In genomic region chr16:86761117-86761971, GRCh38 we compare ENCODE assay signal across 8 cellular contexts.
DNase-seq lines count a peak whose midpoint lies in the region; ATAC-seq and TF ChIP-seq lines count a peak whose summit lies in the region.

No MANE protein-coding gene starts in this region.

- H3K27ac ChIP-seq in MM.1S (ENCODE audit: low read length), result no peak overlapping the region
- no peak overlapping the region for H3K27ac ChIP-seq in SJCRH30

- H3K9me2 ChIP-seq in MM.1S (replicated peaks; ENCODE audit: insufficient read depth, low read length), result no peaks in the 10 kb centered on the region

- H3K9ac ChIP-seq in MM.1S (ENCODE audit: low read length), result no peak overlapping the region

- TF ChIP-seq CTCF in MM.1S (IDR thresholded peaks at IDR 0.05; ENCODE audit: low read length) (peak; percentile 43), fibroblast of villous mesenchyme (IDR thresholded peaks at IDR 0.05; ENCODE audit: insufficient read depth, low read depth, low read length) (peak; percentile 95), osteocyte (IDR thresholded peaks at IDR 0.05) (peak; percentile 77)

- no peaks in the 10 kb centered on the region for H3K79me2 ChIP-seq in MM.1S (ENCODE audit: low read length)

- H3K4me3 Mint-ChIP-seq in osteocyte (ENCODE audit: unreplicated experiment), result peak overlapping the region; percentile 55

- H3K27ac Mint-ChIP-seq in osteocyte (ENCODE audit: unreplicated experiment), result peak overlapping the region; percentile 42

- H3K27me3 ChIP-seq in MM.1S (replicated peaks; ENCODE audit: insufficient read depth, low read length), result peaks cover 53% of the 10 kb centered on the region
- H3K27me3 ChIP-seq in SJCRH30, result no peaks in the 10 kb centered on the region

- no peak overlapping the region for H2AFZ ChIP-seq in MM.1S (ENCODE audit: low read length)

- H3F3A ChIP-seq in MM.1S (ENCODE audit: insufficient read depth, low read length), result no peaks in the 10 kb centered on the region

- no peaks in the 10 kb centered on the region for H4K20me1 ChIP-seq in MM.1S (ENCODE audit: insufficient read depth, low read length)

- DNase-seq in EL (peak; percentile 88), MM.1S (peak; percentile 7), fibroblast of villous mesenchyme (ENCODE audit: low read depth) (peak; percentile 70), osteocyte (ENCODE audit: extremely low spot score, unreplicated experiment) (no peak), SJCRH30 (no peak), NCI-H1048 (lab: John Stamatoyannopoulos, UW) (no peak)
- peak; percentile 85 for DNase-seq in activated CD8-positive, alpha-beta memory T cell treated with anti-CD3 and anti-CD28 coated beads, Interleukin-2, amount 50 U/mL, for 48 hours

- H3K27me3 Mint-ChIP-seq in osteocyte (ENCODE audit: unreplicated experiment), result no peaks in the 10 kb centered on the region

- no peaks in the 10 kb centered on the region for H3K36me3 Mint-ChIP-seq in osteocyte (ENCODE audit: unreplicated experiment)

- ATAC-seq in GM21447 (IDR thresholded peaks at IDR 0.05; ENCODE audit: unreplicated experiment), result no peak

- H3K4me3 ChIP-seq in MM.1S (ENCODE audit: low read length) (no peak overlapping the region), fibroblast of villous mesenchyme (ENCODE audit: low read depth, low read length) (peak overlapping the region; percentile 10), SJCRH30 (no peak overlapping the region)

- H3K9me3 Mint-ChIP-seq in osteocyte (ENCODE audit: unreplicated experiment), result no peaks in the 10 kb centered on the region

- H3K4me1 ChIP-seq in MM.1S (ENCODE audit: low read length), result no peaks in the 10 kb centered on the region
- peaks cover 10% of the 10 kb centered on the region; the same call in 1 of the 2 replicates for H3K4me1 ChIP-seq in SJCRH30

- no peaks in the 10 kb centered on the region for H3K9me3 ChIP-seq in MM.1S (replicated peaks; ENCODE audit: insufficient read depth, low read length)
- no peaks in the 10 kb centered on the region for H3K9me3 ChIP-seq in SJCRH30 (replicated peaks)

- H3K36me3 ChIP-seq in MM.1S (replicated peaks; ENCODE audit: insufficient read depth, low read length) (no peaks in the 10 kb centered on the region), SJCRH30 (no peaks in the 10 kb centered on the region)

- no peak overlapping the region for H3K4me2 ChIP-seq in MM.1S (ENCODE audit: low read depth, low read length)

- H3K4me1 Mint-ChIP-seq in osteocyte (ENCODE audit: unreplicated experiment), result peaks cover 32% of the 10 kb centered on the region

Comparison
In these comparisons a context has a peak if more than half of its experiments do, and no peak if none do; other contexts are left out.
1. DNase-seq: peak in EL (single experiment), MM.1S (single experiment), activated CD8-positive, alpha-beta memory T cell treated with anti-CD3 and anti-CD28 coated beads, Interleukin-2, amount 50 U/mL, for 48 hours (single experiment) and fibroblast of villous mesenchyme (single experiment); none in osteocyte (single experiment), SJCRH30 (0 of 2) and NCI-H1048 (single experiment).
2. CTCF ChIP-seq: peak in every context shown above with its lines; median percentile 95 in fibroblast of villous mesenchyme; 77 in osteocyte; 43 in MM.1S.